ENCODE assay signal across 26 cellular contexts in genomic region chr14:70896981-70897380, GRCh38. TPM values are rescaled to one million over a fixed set of nuclear protein-coding genes. Genes with fewer than 3 reads are reported as not detected.
DNase-seq lines count a peak whose midpoint lies in the region; ATAC-seq and TF ChIP-seq lines count a peak whose summit lies in the region.
"Had no signal": no experiment of that assay in that cellular context is flagged by ENCODE, and none has a peak within 500 bp of the region (broad histone marks: within the 10 kb centered on the region; RNA-seq: fewer than 3 reads in every experiment).

No MANE protein-coding gene starts in this region.

- peak overlapping the region; percentile 17 for H2AFZ ChIP-seq in osteoblast (ENCODE audit: low read length)

- no peaks in the 10 kb centered on the region for H3K9me3 ChIP-seq in osteoblast (ENCODE audit: low read depth, low read length)
- no peaks in the 10 kb centered on the region for H3K9me3 ChIP-seq in aorta (ENCODE audit: control insufficient read depth, low read length)
- H3K9me3 ChIP-seq: body of pancreas, left ventricle myocardium inferior, right lobe of liver, SK-N-SH, upper lobe of right lung had no signal

- H3K27me3 Mint-ChIP-seq in activated naive CD8-positive, alpha-beta T cell treated with anti-CD3 and anti-CD28 coated beads, Interleukin-2, amount 10 ng/mL, durations not matched to agents 7 days and 5 days = no peaks in the 10 kb centered on the region
- peaks cover 2% of the 10 kb centered on the region for H3K27me3 Mint-ChIP-seq in activated naive CD8-positive, alpha-beta T cell treated with anti-CD3 and anti-CD28 coated beads, Interleukin-2, amount 50 U/mL, for 24 hours
- H3K27me3 Mint-ChIP-seq: activated naive CD4-positive, alpha-beta T cell treated with anti-CD3 and anti-CD28 coated beads, Interleukin-2, amount 50 U/mL, for 24 hours; stimulated activated naive CD8-positive, alpha-beta T cell treated with anti-CD3 and anti-CD28 coated beads, Interleukin-15, amount 100 ng/mL, for 72 hours had no signal

- H4K20me1 ChIP-seq in osteoblast (ENCODE audit: insufficient read depth, low read length) = no peaks in the 10 kb centered on the region

- H3K27ac Mint-ChIP-seq in activated naive CD8-positive, alpha-beta T cell treated with anti-CD3 and anti-CD28 coated beads, Interleukin-2, amount 10 ng/mL, durations not matched to agents 7 days and 5 days = peak overlapping the region; percentile 34
- no peak overlapping the region for H3K27ac Mint-ChIP-seq in activated naive CD8-positive, alpha-beta T cell treated with anti-CD3 and anti-CD28 coated beads, Interleukin-2, amount 50 U/mL, for 24 hours
- H3K27ac Mint-ChIP-seq: activated naive CD4-positive, alpha-beta T cell treated with anti-CD3 and anti-CD28 coated beads, Interleukin-2, amount 50 U/mL, for 24 hours; activated T-helper 1 cell treated with anti-CD3 and anti-CD28 coated beads, Interleukin-12 subunit alpha, Interleukin-12 subunit beta, Interleukin-2, Interleukin-4 antibody, amounts not matched to agents 30 ng/mL and 10 ng/mL and 1 ng/mL, durations not matched to agents 14 hours and 24 hours and 36 hours; B cell; effector memory CD8-positive, alpha-beta T cell; nephron progenitor cell; stimulated activated naive CD8-positive, alpha-beta T cell treated with anti-CD3 and anti-CD28 coated beads, Interleukin-15, amount 100 ng/mL, for 72 hours had no signal

- WGBS in aorta, 2 donors = 73 to 80% methylated on average over 3 of the region's 3 CpGs

- H3K4me1 ChIP-seq in osteoblast (ENCODE audit: insufficient read depth, low read length) (peaks cover 31% of the 10 kb centered on the region), aorta (ENCODE audit: control insufficient read depth in 1 of 2, insufficient read depth in 2 of 2, low read length in 2 of 2) (peaks cover 8 to 12% of the 10 kb centered on the region in 2 donors)
- H3K4me1 ChIP-seq: body of pancreas, right lobe of liver, upper lobe of right lung had no signal

- no peaks in the 10 kb centered on the region for H3K79me2 ChIP-seq in osteoblast (ENCODE audit: insufficient read depth, low read length)
- H3K79me2 ChIP-seq: parathyroid adenoma had no signal

- H3K4me3 ChIP-seq in coronary artery (no peak overlapping the region), osteoblast (ENCODE audit: insufficient read depth, low read length) (no peak overlapping the region), aorta (ENCODE audit: low read length in 2 of 2) (no peak overlapping the region)
- H3K4me3 ChIP-seq: body of pancreas, left ventricle myocardium inferior, right lobe of liver, upper lobe of right lung had no signal

- H3K36me3 ChIP-seq in osteoblast (ENCODE audit: insufficient read depth, low read length) = no peaks in the 10 kb centered on the region
- no peaks in the 10 kb centered on the region for H3K36me3 ChIP-seq in aorta (ENCODE audit: control insufficient read depth in 1 of 2, insufficient read depth in 2 of 2, low read length in 1 of 2)
- H3K36me3 ChIP-seq: left ventricle myocardium inferior, right lobe of liver, upper lobe of right lung had no signal

- peaks cover 1% of the 10 kb centered on the region for H3K9me3 Mint-ChIP-seq in activated naive CD8-positive, alpha-beta T cell treated with anti-CD3 and anti-CD28 coated beads, Interleukin-2, amount 10 ng/mL, durations not matched to agents 7 days and 5 days
- H3K9me3 Mint-ChIP-seq in activated naive CD8-positive, alpha-beta T cell treated with anti-CD3 and anti-CD28 coated beads, Interleukin-2, amount 50 U/mL, for 24 hours = peaks cover 5% of the 10 kb centered on the region
- H3K9me3 Mint-ChIP-seq: activated naive CD4-positive, alpha-beta T cell treated with anti-CD3 and anti-CD28 coated beads, Interleukin-2, amount 50 U/mL, for 24 hours; effector memory CD8-positive, alpha-beta T cell; nephron progenitor cell; stimulated activated naive CD8-positive, alpha-beta T cell treated with anti-CD3 and anti-CD28 coated beads, Interleukin-15, amount 100 ng/mL, for 72 hours had no signal

- H3K27ac ChIP-seq in coronary artery = peak overlapping the region; percentile 60 to 83
- peak overlapping the region; percentile 55 for H3K27ac ChIP-seq in osteoblast (ENCODE audit: low read depth, low read length)
- peak overlapping the region; percentile 43 to 97 for H3K27ac ChIP-seq in aorta (ENCODE audit: low read depth in 1 of 2, low read length in 2 of 2)
- H3K27ac ChIP-seq: body of pancreas, left ventricle myocardium inferior, parathyroid adenoma, right lobe of liver, upper lobe of right lung had no signal

- peaks cover 54% of the 10 kb centered on the region for H3K4me1 Mint-ChIP-seq in activated naive CD8-positive, alpha-beta T cell treated with anti-CD3 and anti-CD28 coated beads, Interleukin-2, amount 10 ng/mL, durations not matched to agents 7 days and 5 days
- peaks cover 54% of the 10 kb centered on the region for H3K4me1 Mint-ChIP-seq in activated naive CD8-positive, alpha-beta T cell treated with anti-CD3 and anti-CD28 coated beads, Interleukin-2, amount 50 U/mL, for 24 hours
- H3K4me1 Mint-ChIP-seq: B cell had no signal

- no peak for DNase-seq in activated naive CD8-positive, alpha-beta T cell treated with anti-CD3 and anti-CD28 coated beads, Interleukin-2, amount 10 ng/mL, durations not matched to agents 7 days and 5 days
- no peak for DNase-seq in activated naive CD8-positive, alpha-beta T cell treated with anti-CD3 and anti-CD28 coated beads, Interleukin-2, amount 50 U/mL, for 24 hours
- DNase-seq in coronary artery (ENCODE audit: low spot score) = no peak
- no peak for DNase-seq in osteoblast (ENCODE audit: insufficient read length, low spot score, missing footprints)
- DNase-seq in aorta = no peak
- no peak for DNase-seq in activated gamma-delta T cell treated with Interleukin-2 at 50 U/mL for 16 hours
- no peak for DNase-seq in NAMALWA (ENCODE audit: low spot score)
- DNase-seq: 8988T; activated CD4-positive, alpha-beta T cell treated with anti-CD3 and anti-CD28 coated beads for 48 hours; body of pancreas; effector memory CD8-positive, alpha-beta T cell; left ventricle myocardium inferior; midbrain; NCI-H2029 treated with DMSO at 0.1 percent for 48 hours; nephron progenitor cell; right lobe of liver; SK-N-SH; stimulated activated naive CD8-positive, alpha-beta T cell treated with anti-CD3 and anti-CD28 coated beads, Interleukin-15, amount 100 ng/mL, for 72 hours; T-helper 2 cell; upper lobe of right lung had no signal

- H3K27me3 ChIP-seq in osteoblast (ENCODE audit: insufficient read depth, low read length) (no peaks in the 10 kb centered on the region), aorta (ENCODE audit: control insufficient read depth in 1 of 2, insufficient read depth in 2 of 2, low read length in 1 of 2) (no peaks in the 10 kb centered on the region)
- H3K27me3 ChIP-seq: body of pancreas, right lobe of liver, upper lobe of right lung had no signal

- peaks cover 7% of the 10 kb centered on the region for H3K36me3 Mint-ChIP-seq in activated naive CD8-positive, alpha-beta T cell treated with anti-CD3 and anti-CD28 coated beads, Interleukin-2, amount 10 ng/mL, durations not matched to agents 7 days and 5 days
- peaks cover 2% of the 10 kb centered on the region for H3K36me3 Mint-ChIP-seq in activated naive CD8-positive, alpha-beta T cell treated with anti-CD3 and anti-CD28 coated beads, Interleukin-2, amount 50 U/mL, for 24 hours (ENCODE audit: low read depth)

- intact Hi-C loops in aorta (cut with DNase I) = no loop called here

- H3K4me2 ChIP-seq in osteoblast (ENCODE audit: insufficient read depth, low read length) = peak overlapping the region; percentile 40
- H3K4me2 ChIP-seq: SK-N-SH had no signal

- POLR2A ChIA-PET in activated naive CD8-positive, alpha-beta T cell treated with anti-CD3 and anti-CD28 coated beads, Interleukin-2, amount 10 ng/mL, durations not matched to agents 7 days and 5 days (lab: Charles Lee) = interaction anchor here (1.2 to 2.4 kb wide), 2 partner anchors 9 to 10 kb away, joined by 3 to 12 read pairs; partner anchors contain the start of gene PCNX1

- TF ChIP-seq CTCF in coronary artery (IDR thresholded peaks at IDR 0.05) = no peak
- TF ChIP-seq CTCF in osteoblast (IDR thresholded peaks at IDR 0.05; ENCODE audit: extremely low read depth, low read depth, low read length) = no peak

- ATAC-seq in activated naive CD8-positive, alpha-beta T cell treated with anti-CD3 and anti-CD28 coated beads, Interleukin-2, amount 10 ng/mL, durations not matched to agents 7 days and 5 days (ENCODE audit: low read depth) = no peak
- no peak for ATAC-seq in activated naive CD8-positive, alpha-beta T cell treated with anti-CD3 and anti-CD28 coated beads, Interleukin-2, amount 50 U/mL, for 24 hours
- ATAC-seq in aorta (ENCODE audit: low FRiP score) (peak; percentile 36), HG02623 (IDR thresholded peaks at IDR 0.05; ENCODE audit: unreplicated experiment) (no peak)
- ATAC-seq: body of pancreas; effector memory CD8-positive, alpha-beta T cell; esophagus mucosa; right lobe of liver; stimulated activated naive CD8-positive, alpha-beta T cell treated with anti-CD3 and anti-CD28 coated beads, Interleukin-15, amount 100 ng/mL, for 72 hours; upper lobe of right lung had no signal

- no peak overlapping the region for H3K4me3 Mint-ChIP-seq in activated naive CD8-positive, alpha-beta T cell treated with anti-CD3 and anti-CD28 coated beads, Interleukin-2, amount 10 ng/mL, durations not matched to agents 7 days and 5 days
- H3K4me3 Mint-ChIP-seq in activated naive CD8-positive, alpha-beta T cell treated with anti-CD3 and anti-CD28 coated beads, Interleukin-2, amount 50 U/mL, for 24 hours = no peak overlapping the region
- H3K4me3 Mint-ChIP-seq: activated naive CD4-positive, alpha-beta T cell treated with anti-CD3 and anti-CD28 coated beads, Interleukin-2, amount 50 U/mL, for 24 hours; activated T-helper 1 cell treated with anti-CD3 and anti-CD28 coated beads, Interleukin-12 subunit alpha, Interleukin-12 subunit beta, Interleukin-2, Interleukin-4 antibody, amounts not matched to agents 30 ng/mL and 10 ng/mL and 1 ng/mL, durations not matched to agents 14 hours and 24 hours and 36 hours; B cell; effector memory CD8-positive, alpha-beta T cell; nephron progenitor cell; stimulated activated naive CD8-positive, alpha-beta T cell treated with anti-CD3 and anti-CD28 coated beads, Interleukin-15, amount 100 ng/mL, for 72 hours had no signal

RNA-seq across cellular contexts. Expression of gene PCNX1, which starts 10.3 kb away (rescaled TPM):
- 10 to 100 TPM; 80.0 to 93.0 TPM for total RNA-seq in activated naive CD8-positive, alpha-beta T cell treated with anti-CD3 and anti-CD28 coated beads, Interleukin-2, amount 10 ng/mL, durations not matched to agents 7 days and 5 days
- total RNA-seq in osteoblast (51.0 and 72.5 TPM in 2 replicates), aorta (10 to 100 TPM; 72.8 to 96.4 TPM)
- 1 to 10 TPM; 3.4 to 7.9 TPM for polyA plus RNA-seq in aorta
